ENCODE assay signal across 8 cellular contexts in genomic region chr22:42613869-42614268, GRCh38. TPM values are rescaled to one million over a fixed set of nuclear protein-coding genes. Genes with fewer than 3 reads are reported as not detected.
DNase-seq lines count a peak whose midpoint lies in the region; ATAC-seq, FAIRE-seq and TF ChIP-seq lines count a peak whose summit lies in the region.

No MANE protein-coding gene starts in this region.

- H3K4me3 ChIP-seq in AG04450 (ENCODE audit: low read depth, low read length) (peak overlapping the region; percentile 76), small intestine (ENCODE audit: low read depth in 1 of 2, low read length in 2 of 2) (peak overlapping the region; percentile 80 to 90)

- TF ChIP-seq POLR2A in erythroblast (IDR thresholded peaks at IDR 0.05; ENCODE audit: low read length): no peak

- 0 to 1% (median 0%) methylated on average over 8 of the region's 8 CpGs for WGBS in small intestine, 3 donors

- no peak for FAIRE-seq in small intestine (lab: Jason Lieb, UNC)

- DNase-seq in AG04450 (ENCODE audit: low read depth, low spot score) (no peak), WTC11 (ENCODE audit: low spot score) (no peak), glutamatergic neuron (no peak), small intestine (peak; percentile 25), erythroblast (lab: John Stamatoyannopoulos, UW) (no peak), NCI-H1436 (lab: John Stamatoyannopoulos, UW) (no peak), NCI-H187 treated with DMSO at 0.1 percent for 48 hours (lab: John Stamatoyannopoulos, UW) (no peak)

- H3K27me3 ChIP-seq in AG04450 (ENCODE audit: control insufficient read depth, insufficient read depth, low read length): no peaks in the 10 kb centered on the region
- no peaks in the 10 kb centered on the region for H3K27me3 ChIP-seq in small intestine (ENCODE audit: control insufficient read depth in 2 of 2, insufficient read depth in 2 of 2, low read length in 2 of 2)

- H3K4me3 Mint-ChIP-seq in WTC11 (peak overlapping the region; percentile 97), glutamatergic neuron (ENCODE audit: unreplicated experiment) (peak overlapping the region; percentile 95)

- CTCF ChIA-PET in AG04450 (lab: Charles Lee): interaction anchor here (0.9 kb wide), 1 partner anchor 206 kb away, joined by 3 read pairs; no protein-coding TSS in a partner anchor
- CTCF ChIA-PET in WTC11 (lab: Charles Lee): interaction anchor here (0.6 to 3.0 kb wide), 3 partner anchors 33 to 254 kb away, joined by 3 to 7 read pairs (median 6); no protein-coding TSS in a partner anchor

- H3K9me3 ChIP-seq in AG04450 (ENCODE audit: control insufficient read depth, insufficient read depth, low read length): no peaks in the 10 kb centered on the region
- no peaks in the 10 kb centered on the region for H3K9me3 ChIP-seq in small intestine (ENCODE audit: control insufficient read depth, low read depth)

- peak overlapping the region; percentile 97 for H3K27ac Mint-ChIP-seq in WTC11
- peak overlapping the region; percentile 94 for H3K27ac Mint-ChIP-seq in glutamatergic neuron (ENCODE audit: unreplicated experiment)

- H3K4me1 Mint-ChIP-seq in WTC11 (peaks cover 44% of the 10 kb centered on the region), glutamatergic neuron (ENCODE audit: low read depth, unreplicated experiment) (peaks cover 15% of the 10 kb centered on the region)

- no peaks in the 10 kb centered on the region for H3K36me3 ChIP-seq in small intestine (ENCODE audit: control insufficient read depth in 2 of 2, insufficient read depth in 2 of 2, low read length in 2 of 2)

- peak overlapping the region; percentile 86 for H3K27ac ChIP-seq in AG04450 (ENCODE audit: low read depth, low read length)
- peak overlapping the region; percentile 90 to 93 for H3K27ac ChIP-seq in small intestine (ENCODE audit: low read depth in 1 of 2, low read length in 1 of 2)

- POLR2A ChIA-PET in AG04450 (lab: Yijun Ruan, JAX): interaction anchor here (1.2 to 2.1 kb wide), 4 partner anchors 32 to 170 kb away, joined by 3 to 18 read pairs (median 4); no protein-coding TSS in a partner anchor
- POLR2A ChIA-PET in WTC11 (lab: Charles Lee): interaction anchor here (0.6 kb wide), 1 partner anchor 91 kb away, joined by 3 read pairs; no protein-coding TSS in a partner anchor

- H3K36me3 Mint-ChIP-seq in WTC11 (peaks cover 25% of the 10 kb centered on the region), glutamatergic neuron (ENCODE audit: unreplicated experiment) (no peaks in the 10 kb centered on the region)

- peaks cover 2 to 13% of the 10 kb centered on the region in 2 donors for H3K4me1 ChIP-seq in small intestine (ENCODE audit: control insufficient read depth in 2 of 2, insufficient read depth in 1 of 2, low read depth in 1 of 2, low read length in 1 of 2)

- H3K27me3 Mint-ChIP-seq in WTC11 (ENCODE audit: low read depth): no peaks in the 10 kb centered on the region
- H3K27me3 Mint-ChIP-seq in glutamatergic neuron (ENCODE audit: unreplicated experiment): peaks cover 21% of the 10 kb centered on the region

- TF ChIP-seq CTCF in AG04450 (IDR thresholded peaks at IDR 0.05; ENCODE audit: low read depth, low read length) (no peak), WTC11 (IDR thresholded peaks at IDR 0.05) (no peak), glutamatergic neuron (IDR thresholded peaks at IDR 0.05; ENCODE audit: partially characterized antibody, unreplicated experiment) (no peak)

- ATAC-seq in GM21528 (IDR thresholded peaks at IDR 0.05; ENCODE audit: low FRiP score, unreplicated experiment) (peak; percentile 1), WTC11 (no peak)

- no peaks in the 10 kb centered on the region for H3K9me3 Mint-ChIP-seq in WTC11
- H3K9me3 Mint-ChIP-seq in glutamatergic neuron (ENCODE audit: unreplicated experiment): peaks cover 14% of the 10 kb centered on the region

TF ChIP-seq in WTC11, 78 proteins besides CTCF, POLR2A, EP300 and RAD21:
- TF ChIP-seq CBFB (CRISPR knock-in tag; IDR thresholded peaks at IDR 0.05; ENCODE audit: low read depth) (no peak), FOXP4 (CRISPR knock-in tag; IDR thresholded peaks at IDR 0.05) (no peak), NFE2L1 (CRISPR knock-in tag; IDR thresholded peaks at IDR 0.05) (no peak), FOXJ3 (CRISPR knock-in tag; IDR thresholded peaks at IDR 0.05; ENCODE audit: borderline replicate concordance) (no peak)

RNA-seq across cellular contexts. Expression of gene POLDIP3, which starts 0.8 kb away (rescaled TPM):
- 50.6 and 55.7 TPM in 2 replicates for polyA plus RNA-seq in AG04450 (2011; rRNA removed)
- polyA minus RNA-seq in AG04450 (2011; rRNA and poly(A)+ RNA removed): 40.2 and 47.8 TPM in 2 replicates
- total RNA-seq in WTC11 (2021): 73.2 to 88.7 TPM (median 82.1 TPM) in 3 replicates
- total RNA-seq in glutamatergic neuron (ENCODE audit: unreplicated experiment): 52.8 TPM
- polyA plus RNA-seq in small intestine: 10 to 100 TPM; 23.5 to 37.4 (median 27.3) TPM

RNA-seq across cellular contexts. Expression of gene ATP5MGL, which starts 26.5 kb away (rescaled TPM):
- 0.15 TPM in 1 of 2 replicates, not detected in the other for polyA plus RNA-seq in AG04450 (2011; rRNA removed)
- polyA minus RNA-seq in AG04450 (2011; rRNA and poly(A)+ RNA removed): 0.91 and 1.1 TPM in 2 replicates
- 0.23 to 0.74 TPM (median 0.25 TPM) in 3 replicates for total RNA-seq in WTC11 (2021)
- total RNA-seq in glutamatergic neuron (ENCODE audit: unreplicated experiment): 1.1 TPM
- polyA plus RNA-seq in small intestine: under 1 TPM in 1 of 3 donors, not detected in 2; 0.10 TPM

RNA-seq across cellular contexts. Expression of gene CYB5R3, which starts 35.3 kb away (rescaled TPM):
- polyA plus RNA-seq in AG04450 (2011; rRNA removed) (110 and 151 TPM in 2 replicates), small intestine (100 to 1,000 TPM in 2 of 3 donors, 10 to 100 TPM in 1; 70.0 to 136 (median 101) TPM)
- 86.5 and 114 TPM in 2 replicates for polyA minus RNA-seq in AG04450 (2011; rRNA and poly(A)+ RNA removed)
- total RNA-seq in WTC11 (2021) (85.4 to 98.7 TPM (median 93.9 TPM) in 3 replicates), glutamatergic neuron (ENCODE audit: unreplicated experiment) (148 TPM)
